9 cellular contexts compared by ENCODE assay signal in the genomic region with DNA sequence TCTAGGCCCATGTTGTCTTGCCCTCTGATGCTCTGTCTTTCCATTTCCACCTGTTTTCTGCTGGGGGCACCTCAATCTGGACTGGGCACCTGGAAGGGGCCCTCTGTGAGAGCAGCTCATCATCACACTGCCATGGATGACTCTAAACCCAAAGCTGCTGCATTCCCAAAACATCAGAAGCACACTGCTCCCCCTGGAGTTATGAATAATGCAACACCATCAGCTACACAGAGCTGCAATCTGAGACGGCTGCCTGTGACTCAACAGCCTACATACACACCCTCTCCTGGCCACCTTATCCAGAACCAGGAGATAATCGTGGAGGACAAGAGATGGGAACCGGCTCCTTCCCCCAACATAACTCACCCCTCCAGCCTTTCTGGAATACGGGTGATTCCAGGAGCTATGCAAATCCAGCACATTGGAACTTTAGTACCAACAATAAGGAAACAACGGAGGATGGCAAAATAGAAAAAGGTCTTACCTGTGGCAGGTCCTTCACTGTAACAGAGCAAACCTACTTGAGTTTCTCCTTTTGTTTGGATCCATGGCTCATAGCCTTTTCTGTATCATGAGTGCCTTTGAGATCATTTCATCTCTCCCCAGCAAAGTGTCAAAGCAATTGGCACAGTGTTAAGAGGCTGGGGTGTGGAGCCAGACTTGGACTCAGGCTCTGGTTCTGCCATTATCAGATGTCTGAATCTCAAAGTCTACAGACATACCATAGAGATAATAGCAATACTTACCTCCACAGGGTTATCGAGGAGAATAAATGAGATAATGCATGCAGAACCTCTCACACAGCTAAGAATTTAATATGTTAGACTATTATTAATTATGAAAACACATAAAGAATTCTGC. TPM values are rescaled to one million over a fixed set of nuclear protein-coding genes. Genes with fewer than 3 reads are reported as not detected.
DNase-seq lines count a peak whose midpoint lies in the region; ATAC-seq and TF ChIP-seq lines count a peak whose summit lies in the region.
"Had no signal": no experiment of that assay in that cellular context is flagged by ENCODE, and none has a peak within 500 bp of the region (broad histone marks: within the 10 kb centered on the region; RNA-seq: fewer than 3 reads in every experiment).

No MANE protein-coding gene starts in this region.

- peaks cover 2 to 57% (median 30%) of the 10 kb centered on the region in 4 donors for H3K4me1 ChIP-seq in tibial nerve

- in situ Hi-C loops in brain microvascular endothelial cell (cut with HindIII; ENCODE audit: low pct_ligation_motif_present, low sequenced_read_pairs): no loop called here

- no peaks in the 10 kb centered on the region for H3K27me3 ChIP-seq in brain microvascular endothelial cell (replicated peaks)
- H3K27me3 ChIP-seq in tibial nerve: no peaks in the 10 kb centered on the region

- peak; percentile 23 for ATAC-seq in activated CD4-positive, alpha-beta T cell treated with anti-CD3 and anti-CD28 coated beads for 36 hours
- ATAC-seq in GM21447 (IDR thresholded peaks at IDR 0.05; ENCODE audit: unreplicated experiment) (no peak), HG03342 (IDR thresholded peaks at IDR 0.05; ENCODE audit: unreplicated experiment) (no peak)

- peaks cover 53% of the 10 kb centered on the region for H3K36me3 Mint-ChIP-seq in activated CD4-positive, alpha-beta T cell treated with anti-CD3 and anti-CD28 coated beads for 36 hours (ENCODE audit: low read depth)
- peaks cover 34% of the 10 kb centered on the region for H3K36me3 Mint-ChIP-seq in activated CD4-positive, alpha-beta T cell treated with anti-CD3 and anti-CD28 coated beads, Interleukin-2, amount 10 ng/mL, durations not matched to agents 7 days and 5 days (ENCODE audit: low read depth)

- H3K27me3 Mint-ChIP-seq in activated CD4-positive, alpha-beta T cell treated with anti-CD3 and anti-CD28 coated beads for 36 hours: no peaks in the 10 kb centered on the region
- H3K27me3 Mint-ChIP-seq in activated CD4-positive, alpha-beta T cell treated with anti-CD3 and anti-CD28 coated beads, Interleukin-2, amount 10 ng/mL, durations not matched to agents 7 days and 5 days: no peaks in the 10 kb centered on the region

- 61 to 75% methylated on average over 6 of the region's 6 CpGs for WGBS in tibial nerve, 2 donors

- H3K4me1 Mint-ChIP-seq in activated CD4-positive, alpha-beta T cell treated with anti-CD3 and anti-CD28 coated beads for 36 hours: peaks cover 15% of the 10 kb centered on the region
- peaks cover 2% of the 10 kb centered on the region for H3K4me1 Mint-ChIP-seq in activated CD4-positive, alpha-beta T cell treated with anti-CD3 and anti-CD28 coated beads, Interleukin-2, amount 10 ng/mL, durations not matched to agents 7 days and 5 days

- H3K4me3 ChIP-seq in brain microvascular endothelial cell (ENCODE audit: low read depth, low read length) (no peak overlapping the region), tibial nerve (no peak overlapping the region)

- no peak for TF ChIP-seq POLR2A in tibial nerve (IDR thresholded peaks at IDR 0.05)

- no peak overlapping the region for H3K27ac Mint-ChIP-seq in activated CD4-positive, alpha-beta T cell treated with anti-CD3 and anti-CD28 coated beads for 36 hours
- H3K27ac Mint-ChIP-seq in activated CD4-positive, alpha-beta T cell treated with anti-CD3 and anti-CD28 coated beads, Interleukin-2, amount 10 ng/mL, durations not matched to agents 7 days and 5 days: no peak overlapping the region

- H3K4me3 Mint-ChIP-seq in activated CD4-positive, alpha-beta T cell treated with anti-CD3 and anti-CD28 coated beads for 36 hours: no peak overlapping the region
- H3K4me3 Mint-ChIP-seq in activated CD4-positive, alpha-beta T cell treated with anti-CD3 and anti-CD28 coated beads, Interleukin-2, amount 10 ng/mL, durations not matched to agents 7 days and 5 days: no peak overlapping the region

- TF ChIP-seq CTCF in brain microvascular endothelial cell (IDR thresholded peaks at IDR 0.05; ENCODE audit: low read depth, low read length, missing control alignments): peak; percentile 84
- peak in 4 of 5 experiments; percentile 20 to 49 (median 34) for TF ChIP-seq CTCF in tibial nerve (IDR thresholded peaks at IDR 0.05)

- peak; percentile 29 for DNase-seq in activated CD4-positive, alpha-beta T cell treated with anti-CD3 and anti-CD28 coated beads for 36 hours
- no peak for DNase-seq in activated CD4-positive, alpha-beta T cell treated with anti-CD3 and anti-CD28 coated beads, Interleukin-2, amount 10 ng/mL, durations not matched to agents 7 days and 5 days
- DNase-seq in NCI-H1694 treated with DMSO at 0.1 percent for 48 hours (lab: John Stamatoyannopoulos, UW): peak; percentile 32
- DNase-seq in brain microvascular endothelial cell: peak; percentile 95
- peak; percentile 86 for DNase-seq in islet precursor cell
- DNase-seq in tibial nerve (ENCODE audit: low spot score in 2 of 2): peak in 1 of 2 donors; percentile 36

- H3K36me3 ChIP-seq in brain microvascular endothelial cell (replicated peaks) (peaks cover 18% of the 10 kb centered on the region), tibial nerve (peaks cover 0 to 30% (median 0%) of the 10 kb centered on the region in 3 donors)

- H3K9me3 Mint-ChIP-seq in activated CD4-positive, alpha-beta T cell treated with anti-CD3 and anti-CD28 coated beads for 36 hours (ENCODE audit: low read depth): no peaks in the 10 kb centered on the region
- no peaks in the 10 kb centered on the region for H3K9me3 Mint-ChIP-seq in activated CD4-positive, alpha-beta T cell treated with anti-CD3 and anti-CD28 coated beads, Interleukin-2, amount 10 ng/mL, durations not matched to agents 7 days and 5 days
- H3K9me3 Mint-ChIP-seq: activated naive CD4-positive, alpha-beta T cell treated with anti-CD3 and anti-CD28 coated beads, Interleukin-2, amount 50 U/mL, for 72 hours had no signal

- H3K9me3 ChIP-seq in tibial nerve: no peaks in the 10 kb centered on the region

- intact Hi-C loops in activated CD4-positive, alpha-beta T cell treated with anti-CD3 and anti-CD28 coated beads for 36 hours (cut with DNase I, micrococcal nuclease): loop anchor here (1.0 to 5.0 kb wide), 3 partner anchors 45 to 75 kb away; partner anchors contain the start of gene RNF19B (in 1 of the 2)

- H3K27ac ChIP-seq in brain microvascular endothelial cell: peak overlapping the region; percentile 26
- H3K27ac ChIP-seq in tibial nerve: no peak overlapping the region

- POLR2A ChIA-PET in activated CD4-positive, alpha-beta T cell treated with anti-CD3 and anti-CD28 coated beads for 36 hours (lab: Charles Lee): interaction anchor here (1.3 kb wide), 1 partner anchor 73 kb away, joined by 3 read pairs; no protein-coding TSS in a partner anchor
- POLR2A ChIA-PET in activated CD4-positive, alpha-beta T cell treated with anti-CD3 and anti-CD28 coated beads, Interleukin-2, amount 10 ng/mL, durations not matched to agents 7 days and 5 days (lab: Charles Lee): interaction anchor here (0.6 kb wide), 1 partner anchor 13 kb away, joined by 3 read pairs; no protein-coding TSS in a partner anchor

- CTCF ChIA-PET in activated CD4-positive, alpha-beta T cell treated with anti-CD3 and anti-CD28 coated beads for 36 hours (lab: Charles Lee): interaction anchor here (0.5 to 2.8 kb wide), 8 partner anchors 8 to 108 kb away, joined by 3 to 10 read pairs (median 4); partner anchors contain the start of gene RNF19B
- CTCF ChIA-PET in activated CD4-positive, alpha-beta T cell treated with anti-CD3 and anti-CD28 coated beads, Interleukin-2, amount 10 ng/mL, durations not matched to agents 7 days and 5 days (lab: Charles Lee): interaction anchor here (0.5 to 5.9 kb wide), 14 partner anchors 10 to 120 kb away, joined by 3 to 30 read pairs (median 3); no protein-coding TSS in a partner anchor

- TF ChIP-seq EP300 in tibial nerve (IDR thresholded peaks at IDR 0.05): no peak

RNA-seq across cellular contexts. Expression of gene AK2, which starts 29.3 kb away (rescaled TPM):
- 100 to 1,000 TPM; 386 to 464 TPM for total RNA-seq in activated CD4-positive, alpha-beta T cell treated with anti-CD3 and anti-CD28 coated beads for 36 hours
- 100 to 1,000 TPM; 181 to 193 TPM for total RNA-seq in activated CD4-positive, alpha-beta T cell treated with anti-CD3 and anti-CD28 coated beads, Interleukin-2, amount 10 ng/mL, durations not matched to agents 7 days and 5 days
- 100 to 1,000 TPM; 127 to 559 (median 207) TPM for total RNA-seq in tibial nerve

RNA-seq across cellular contexts. Expression of gene RNF19B, which starts 42.8 kb away (rescaled TPM):
- 10 to 100 TPM; 22.5 to 23.9 TPM for total RNA-seq in activated CD4-positive, alpha-beta T cell treated with anti-CD3 and anti-CD28 coated beads for 36 hours
- 10 to 100 TPM; 18.4 to 20.1 TPM for total RNA-seq in activated CD4-positive, alpha-beta T cell treated with anti-CD3 and anti-CD28 coated beads, Interleukin-2, amount 10 ng/mL, durations not matched to agents 7 days and 5 days
- 10 to 100 TPM; 13.9 to 22.9 (median 17.2) TPM for total RNA-seq in tibial nerve
